ENCODE assay signal across 8 cellular contexts in the genomic region with DNA sequence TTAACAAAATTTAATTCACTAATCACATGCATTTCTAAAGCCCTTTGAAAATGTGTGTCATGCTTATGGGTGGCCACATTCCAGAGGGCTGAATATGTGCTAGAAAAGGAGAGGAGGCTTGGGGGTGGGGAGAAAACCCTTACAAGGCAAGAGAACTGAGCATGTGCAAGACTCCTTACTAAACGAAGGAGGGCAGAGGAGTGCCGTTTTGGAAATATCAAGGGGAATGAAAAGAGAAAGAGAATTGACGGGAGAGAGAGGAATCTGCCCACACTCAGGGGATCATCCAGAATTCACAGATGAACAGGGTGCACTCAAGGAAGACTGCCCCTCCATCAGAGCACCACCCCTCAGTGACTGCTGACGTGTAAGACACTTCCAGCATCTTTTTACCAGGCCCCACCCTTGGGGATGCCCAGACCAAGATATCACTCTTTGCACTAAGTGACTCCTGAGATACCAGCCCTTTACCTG. TPM values are rescaled to one million over a fixed set of nuclear protein-coding genes. Genes with fewer than 3 reads are reported as not detected.
A peak's percentile ranks its signal among the peaks of the same experiment; 100 is the strongest.
DNase-seq lines count a peak whose midpoint lies in the region; ATAC-seq, FAIRE-seq and TF ChIP-seq lines count a peak whose summit lies in the region.

No MANE protein-coding gene starts in this region.

- BruUV-seq in endothelial cell of umbilical vein (replicated peaks; lab: Mats Ljungman, UMichigan), result no TSS peak

- TF ChIP-seq POLR2A in endothelial cell of umbilical vein (IDR thresholded peaks at IDR 0.05; ENCODE audit: low read depth, low read length), result peak; percentile 51
- no peak for TF ChIP-seq POLR2A in GM12891 (IDR thresholded peaks at IDR 0.05; ENCODE audit: low read depth, low read length)

- POLR2A ChIA-PET in AG04449 (lab: Yijun Ruan, JAX) (interaction anchor here (0.7 kb wide), 1 partner anchor 93 kb away, joined by 3 read pairs; no protein-coding TSS in a partner anchor), endothelial cell of umbilical vein (lab: Charles Lee) (interaction anchor here (2.3 kb wide), 1 partner anchor 39 kb away, joined by 16 read pairs; no protein-coding TSS in a partner anchor)

- peak; percentile 89 for DNase-seq in AG04449 (ENCODE audit: low read depth, low spot score)
- peak; percentile 34 for DNase-seq in NCI-H2227 (lab: John Stamatoyannopoulos, UW; ENCODE audit: unreplicated experiment)
- peak; percentile 91 for DNase-seq in endothelial cell of umbilical vein (ENCODE audit: low read depth, low spot score)
- DNase-seq in mucosa of gallbladder (ENCODE audit: low spot score), result peak; percentile 58
- no peak for DNase-seq in GM12891 (ENCODE audit: insufficient read length, low spot score)
- DNase-seq in activated naive CD4-positive, alpha-beta T cell treated with anti-CD3 and anti-CD28 coated beads, Interleukin-2, amount 50 U/mL, for 16 hours, result no peak

- peak; percentile 66 for FAIRE-seq in endothelial cell of umbilical vein (lab: Jason Lieb, UNC)
- no peak for FAIRE-seq in GM12891 (lab: Jason Lieb, UNC)

- dilution Hi-C loops in endothelial cell of umbilical vein (cut with MboI; ENCODE audit: extremely low pct_ligation_motif_present, low sequenced_read_pairs), result no loop called here

- H2AFZ ChIP-seq in endothelial cell of umbilical vein (ENCODE audit: low read depth, low read length), result peak overlapping the region; percentile 12

- H3K9me1 ChIP-seq in endothelial cell of umbilical vein (replicated peaks; ENCODE audit: control insufficient read depth, extremely low read depth, insufficient read depth, low read length), result no peaks in the 10 kb centered on the region

- H3K27ac ChIP-seq in endothelial cell of umbilical vein (ENCODE audit: insufficient read depth, low read depth, low read length), result peak overlapping the region; percentile 94

- CTCF ChIA-PET in AG04449 (lab: Yijun Ruan, JAX) (no interaction called here), endothelial cell of umbilical vein (lab: Charles Lee) (interaction anchor here (2.6 to 3.0 kb wide), 2 partner anchors 38 to 125 kb away, joined by 14 to 18 read pairs; partner anchors contain the start of gene TSC22D2)

- peaks cover 39% of the 10 kb centered on the region for H3K4me1 ChIP-seq in endothelial cell of umbilical vein (ENCODE audit: control insufficient read depth, extremely low read depth, insufficient read depth, low read length)

- ATAC-seq in HG03108 (IDR thresholded peaks at IDR 0.05; ENCODE audit: unreplicated experiment), result no peak
- ATAC-seq in HG03196 (IDR thresholded peaks at IDR 0.05; ENCODE audit: unreplicated experiment), result no peak

- peak; percentile 29 for TF ChIP-seq CTCF in AG04449 (IDR thresholded peaks at IDR 0.05; ENCODE audit: insufficient read depth, low read length, missing control alignments)
- no peak for TF ChIP-seq CTCF in endothelial cell of umbilical vein (IDR thresholded peaks at IDR 0.05; ENCODE audit: extremely low read depth in 1 of 2, insufficient read depth in 1 of 2, low read depth in 1 of 2, low read length in 2 of 2)

- peak overlapping the region; percentile 58 for H3K4me3 ChIP-seq in AG04449 (ENCODE audit: low read depth, low read length)
- H3K4me3 ChIP-seq in endothelial cell of umbilical vein (replicated peaks in 1 of 3; ENCODE audit: insufficient read depth in 1 of 3, low read depth in 1 of 3, low read length in 3 of 3), result peak overlapping the region; percentile 22 to 91 (median 28)

- H3K4me2 ChIP-seq in endothelial cell of umbilical vein (ENCODE audit: insufficient read depth, low read length), result peak overlapping the region; percentile 99

- no peaks in the 10 kb centered on the region for H4K20me1 ChIP-seq in endothelial cell of umbilical vein (replicated peaks; ENCODE audit: control insufficient read depth, extremely low read depth, insufficient read depth, low read length)

- H3K9me3 ChIP-seq in endothelial cell of umbilical vein (replicated peaks; ENCODE audit: control insufficient read depth, insufficient read depth, low read length), result no peaks in the 10 kb centered on the region

- H3K36me3 ChIP-seq in endothelial cell of umbilical vein (ENCODE audit: control insufficient read depth in 2 of 2, extremely low read depth in 1 of 2, insufficient read depth in 2 of 2, low read length in 2 of 2), result no peaks in the 10 kb centered on the region

- no peaks in the 10 kb centered on the region for H3K27me3 ChIP-seq in endothelial cell of umbilical vein (ENCODE audit: control insufficient read depth in 2 of 2, insufficient read depth in 2 of 2, low read length in 2 of 2)

- intact Hi-C loops in endothelial cell of umbilical vein (cut with micrococcal nuclease), result loop anchor here (1.0 to 2.0 kb wide), 5 partner anchors 22 to 177 kb away; partner anchors contain the start of genes EIF2A and SERP1

- H3K79me2 ChIP-seq in endothelial cell of umbilical vein (ENCODE audit: control insufficient read depth, insufficient read depth, low read length), result peaks cover 6% of the 10 kb centered on the region

- H3K9ac ChIP-seq in endothelial cell of umbilical vein (replicated peaks; ENCODE audit: extremely low read depth, insufficient read depth, low read length), result peak overlapping the region; percentile 88

TF ChIP-seq in endothelial cell of umbilical vein, 7 proteins besides CTCF, POLR2A, EP300 and RAD21:
- TF ChIP-seq GATA2 (IDR thresholded peaks at IDR 0.05; ENCODE audit: insufficient read depth, insufficient read length, low read depth, low read length) (no peak), FOS (IDR thresholded peaks at IDR 0.05; ENCODE audit: borderline replicate concordance, insufficient read depth, low read length) (peak; percentile 79), EZH2 (IDR thresholded peaks at IDR 0.05; ENCODE audit: borderline replicate concordance, low read depth, low read length, severe bottlenecking) (no peak), POLR2AphosphoS5 (IDR thresholded peaks at IDR 0.05; ENCODE audit: insufficient read depth, low read depth, low read length) (peak; percentile 77), JUN (IDR thresholded peaks at IDR 0.05; ENCODE audit: borderline replicate concordance, insufficient read depth, insufficient read length, low read depth) (peak; percentile 66), MYC (IDR thresholded peaks at IDR 0.05; ENCODE audit: low read depth, low read length) (no peak)
- TF ChIP-seq, protein P1, sequence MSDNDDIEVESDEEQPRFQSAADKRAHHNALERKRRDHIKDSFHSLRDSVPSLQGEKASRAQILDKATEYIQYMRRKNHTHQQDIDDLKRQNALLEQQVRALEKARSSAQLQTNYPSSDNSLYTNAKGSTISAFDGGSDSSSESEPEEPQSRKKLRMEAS (IDR thresholded peaks at IDR 0.05; ENCODE audit: insufficient read depth, insufficient read length), result no peak

TF ChIP-seq in GM12891, 5 proteins besides CTCF, POLR2A, EP300 and RAD21:
- TF ChIP-seq PAX5 (IDR thresholded peaks at IDR 0.05; ENCODE audit: insufficient read depth, low read length, severe bottlenecking) (no peak), POU2F2 (IDR thresholded peaks at IDR 0.05; ENCODE audit: low read depth, low read length) (no peak), POLR2AphosphoS5 (IDR thresholded peaks at IDR 0.05; ENCODE audit: low read depth, low read length) (no peak), TAF1 (IDR thresholded peaks at IDR 0.05; ENCODE audit: low read depth, low read length) (no peak), SPI1 (IDR thresholded peaks at IDR 0.05; ENCODE audit: low read depth, low read length) (no peak)

RNA-seq across cellular contexts. Expression of gene TSC22D2, which starts 37.9 kb away (rescaled TPM):
- total RNA-seq in endothelial cell of umbilical vein (43.9 and 50.9 TPM in 2 replicates), mucosa of gallbladder (25.6 TPM)
- polyA plus RNA-seq in endothelial cell of umbilical vein, result 5.9 and 7.6 TPM in 2 replicates
- polyA plus RNA-seq in endothelial cell of umbilical vein (2011; cell fraction: cytosol; rRNA removed), result 11.3 and 11.7 TPM in 2 replicates
- 45.7 and 53.1 TPM in 2 replicates for polyA plus RNA-seq in endothelial cell of umbilical vein (2011; cell fraction: nucleus; rRNA removed)
- 22.3 and 30.9 TPM in 2 replicates for polyA plus RNA-seq in endothelial cell of umbilical vein (2012)
- polyA minus RNA-seq in endothelial cell of umbilical vein, result 23.5 and 31.4 TPM in 2 replicates
- polyA minus RNA-seq in endothelial cell of umbilical vein (2011; cell fraction: cytosol; rRNA and poly(A)+ RNA removed), result 22.4 TPM
- 135 and 141 TPM in 2 replicates for polyA minus RNA-seq in endothelial cell of umbilical vein (2011; cell fraction: nucleus; rRNA and poly(A)+ RNA removed)
- polyA plus RNA-seq in GM12891 (2012; ENCODE audit: low read depth, missing spikeins), result 5.0 TPM

Comparison
In these comparisons a context has a peak if more than half of its experiments do, and no peak if none do; other contexts are left out.
1. DNase-seq: peak in AG04449 (single experiment), NCI-H2227 (single experiment), endothelial cell of umbilical vein (single experiment) and mucosa of gallbladder (single experiment); none in GM12891 (single experiment) and activated naive CD4-positive, alpha-beta T cell treated with anti-CD3 and anti-CD28 coated beads, Interleukin-2, amount 50 U/mL, for 16 hours (single experiment).